ENCODE assay signal across 23 cellular contexts in the genomic region with DNA sequence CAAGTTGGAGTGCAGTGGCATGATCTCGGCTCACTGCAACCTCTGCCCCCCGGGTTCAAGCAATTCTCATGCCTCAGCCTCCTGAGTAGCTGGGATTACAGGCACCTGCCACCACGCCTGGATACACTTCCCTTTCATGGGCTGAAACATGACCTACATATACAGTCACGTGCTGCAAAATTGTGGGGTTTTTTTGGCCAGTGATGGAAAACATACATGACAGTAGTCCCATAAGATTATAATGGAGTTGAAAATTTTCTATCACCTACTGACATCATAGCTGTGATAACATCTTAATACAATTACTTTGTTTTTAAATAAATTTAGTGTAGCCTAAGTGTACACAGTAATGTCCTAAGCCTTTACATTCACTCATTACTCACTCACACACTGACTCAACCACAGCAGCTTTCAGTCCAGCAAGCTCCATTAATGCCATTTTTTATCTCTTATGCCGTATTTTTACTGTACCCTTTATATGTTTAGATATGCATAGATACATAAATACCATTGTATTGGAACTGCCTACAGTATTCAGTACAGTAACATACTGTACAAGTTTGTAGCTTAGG.
"Had no signal": no experiment of that assay in that cellular context is flagged by ENCODE, and none has a peak within 500 bp of the region (broad histone marks: within the 10 kb centered on the region; RNA-seq: fewer than 3 reads in every experiment).

No MANE protein-coding gene starts in this region.

- H3K4me3 ChIP-seq: coronary artery, gastrocnemius medialis, lower lobe of right lung, psoas muscle, smooth muscle cell, suprapubic skin, transverse colon, upper lobe of right lung, uterus had no signal

- ATAC-seq: effector memory CD8-positive, alpha-beta T cell; gastrocnemius medialis; left ventricle myocardium superior; lower lobe of right lung; naive thymus-derived CD8-positive, alpha-beta T cell; psoas muscle; sciatic nerve; stimulated activated naive CD8-positive, alpha-beta T cell treated with anti-CD3 and anti-CD28 coated beads, Interleukin-15, amount 100 ng/mL, for 72 hours; upper lobe of right lung had no signal

- H3K27ac ChIP-seq: coronary artery, gastrocnemius medialis, lower lobe of right lung, psoas muscle, suprapubic skin, transverse colon, upper lobe of right lung, uterus had no signal

- H3K27me3 ChIP-seq: gastrocnemius medialis, suprapubic skin, transverse colon, upper lobe of right lung, uterus had no signal

- DNase-seq: dermis blood vessel endothelial cell; effector memory CD8-positive, alpha-beta T cell; gastrocnemius medialis; head of caudate nucleus; left ventricle myocardium superior; lower lobe of right lung; naive thymus-derived CD8-positive, alpha-beta T cell; nephron progenitor cell; nucleus accumbens; psoas muscle; stimulated activated CD4-positive, alpha-beta T cell treated with anti-CD3 and anti-CD28 coated beads, Interleukin-12 subunit alpha, Interleukin-12 subunit beta, amount 100 ng/mL, for 4 hours; stimulated activated CD4-positive, alpha-beta T cell treated with anti-CD3 and anti-CD28 coated beads, Interleukin-1b, Interleukin-23, amount 100 ng/mL, for 48 hours; stimulated activated CD4-positive, alpha-beta T cell treated with anti-CD3 and anti-CD28 coated beads, Interleukin-4, amount 100 ng/mL, for 1 hour; stimulated activated CD8-positive, alpha-beta memory T cell treated with anti-CD3 and anti-CD28 coated beads, Interleukin-4, amount 100 ng/mL, for 48 hours; stimulated activated naive CD4-positive, alpha-beta T cell; stimulated activated naive CD8-positive, alpha-beta T cell treated with anti-CD3 and anti-CD28 coated beads, Interleukin-15, amount 100 ng/mL, for 72 hours; transverse colon; upper lobe of right lung; uterus had no signal
